ENCODE assay signal across 18 cellular contexts in genomic region chr7:124922200-124922599, GRCh38. TPM values are rescaled to one million over a fixed set of nuclear protein-coding genes. Genes with fewer than 3 reads are reported as not detected.
A peak's percentile ranks its signal among the peaks of the same experiment; 100 is the strongest.
DNase-seq lines count a peak whose midpoint lies in the region; ATAC-seq, FAIRE-seq and TF ChIP-seq lines count a peak whose summit lies in the region.
"Had no signal": no experiment of that assay in that cellular context is flagged by ENCODE, and none has a peak within 500 bp of the region (broad histone marks: within the 10 kb centered on the region; RNA-seq: fewer than 3 reads in every experiment).

No MANE protein-coding gene starts in this region.

- no peaks in the 10 kb centered on the region for H3K9me3 Mint-ChIP-seq in activated CD8-positive, alpha-beta T cell treated with anti-CD3 and anti-CD28 coated beads for 36 hours
- H3K9me3 Mint-ChIP-seq: CD8-positive, alpha-beta T cell; IgD-negative memory B cell had no signal

- H3K9ac ChIP-seq in Loucy (ENCODE audit: low read depth, low read length, poor library complexity, severe bottlenecking) = no peak overlapping the region
- H3K9ac ChIP-seq in GM12878 (ENCODE audit: control insufficient read depth, insufficient read depth, low read length) = no peak overlapping the region
- no peak overlapping the region for H3K9ac ChIP-seq in endothelial cell of umbilical vein (replicated peaks; ENCODE audit: extremely low read depth, insufficient read depth, low read length)
- H3K9ac ChIP-seq in smooth muscle cell (ENCODE audit: low read depth) = no peak overlapping the region
- H3K9ac ChIP-seq: BLaER1 treated with 17β-estradiol and CSF1 and Interleukin-3, amounts not matched to agents 10 nM and 100 nM; GM23248 had no signal

- H3K9me2 ChIP-seq in Loucy (replicated peaks; ENCODE audit: low read depth, low read length) = no peaks in the 10 kb centered on the region; the same call in 1 of the 2 replicates

- H2AFZ ChIP-seq in Loucy (ENCODE audit: low read length) (no peak overlapping the region), GM12878 (ENCODE audit: control insufficient read depth, low read depth, low read length) (no peak overlapping the region), endothelial cell of umbilical vein (ENCODE audit: low read depth, low read length) (no peak overlapping the region), smooth muscle cell (ENCODE audit: low read depth) (no peak overlapping the region)
- H2AFZ ChIP-seq: GM23248 had no signal

- SMC1A ChIA-PET in GM12878 (lab: Charles Lee; ENCODE audit: uncharacterized antibody, unreplicated experiment) = interaction anchor here (1.0 to 2.1 kb wide), 2 partner anchors 9 to 11 kb away, joined by 3 to 9 read pairs; no protein-coding TSS in a partner anchor

- H3K4me2 ChIP-seq in Loucy (ENCODE audit: low read depth, low read length, poor library complexity, severe bottlenecking) = peak overlapping the region; percentile 97
- H3K4me2 ChIP-seq in GM12878 (ENCODE audit: control insufficient read depth, insufficient read depth) = peak overlapping the region; percentile 13; the same call in 1 of the 2 replicates
- H3K4me2 ChIP-seq in endothelial cell of umbilical vein (ENCODE audit: insufficient read depth, low read length) = peak overlapping the region; percentile 36
- H3K4me2 ChIP-seq in smooth muscle cell = no peak overlapping the region
- H3K4me2 ChIP-seq: BLaER1 treated with 17β-estradiol and CSF1 and Interleukin-3, amounts not matched to agents 10 nM and 100 nM had no signal

- H3K4me3 Mint-ChIP-seq in activated CD8-positive, alpha-beta T cell treated with anti-CD3 and anti-CD28 coated beads for 36 hours = no peak overlapping the region
- H3K4me3 Mint-ChIP-seq: B cell; CD8-positive, alpha-beta T cell; IgD-negative memory B cell had no signal

- no peaks in the 10 kb centered on the region for H3K9me1 ChIP-seq in endothelial cell of umbilical vein (replicated peaks; ENCODE audit: control insufficient read depth, extremely low read depth, insufficient read depth, low read length)

- H3K36me3 ChIP-seq in HEK293 (ENCODE audit: control insufficient read depth in 2 of 2, insufficient read depth in 1 of 2, low read length in 2 of 2) (peaks cover 0 to 3% of the 10 kb centered on the region in 2 experiments; a peak in 1 of 3 replicates), Loucy (ENCODE audit: insufficient read depth, low read length) (peaks cover 9% of the 10 kb centered on the region; the same call in 1 of the 2 replicates), GM12878 (ENCODE audit: control insufficient read depth in 2 of 2, insufficient read depth in 2 of 2, low read length in 1 of 2) (peaks cover 0 to 3% of the 10 kb centered on the region in 2 experiments; a peak in 1 of 4 replicates), endothelial cell of umbilical vein (ENCODE audit: control insufficient read depth in 2 of 2, extremely low read depth in 1 of 2, insufficient read depth in 2 of 2, low read length in 2 of 2) (no peaks in the 10 kb centered on the region), smooth muscle cell (ENCODE audit: low read depth) (peaks cover 3% of the 10 kb centered on the region)
- H3K36me3 ChIP-seq: HAP-1 had no signal

- H3K27ac ChIP-seq in HEK293 (ENCODE audit: extremely low read depth, low read depth, low read length) = no peak overlapping the region
- H3K27ac ChIP-seq in GM12878 (ENCODE audit: control insufficient read depth, insufficient read depth) = no peak overlapping the region
- H3K27ac ChIP-seq in endothelial cell of umbilical vein (ENCODE audit: insufficient read depth, low read depth, low read length) = no peak overlapping the region
- no peak overlapping the region for H3K27ac ChIP-seq in smooth muscle cell (ENCODE audit: low read depth)
- H3K27ac ChIP-seq: BLaER1 treated with 17β-estradiol and CSF1 and Interleukin-3, amounts not matched to agents 10 nM and 100 nM; GM23248 had no signal

- H3F3A ChIP-seq in Loucy (ENCODE audit: low read depth) (no peaks in the 10 kb centered on the region; the same call in 1 of the 2 replicates), smooth muscle cell (ENCODE audit: low read depth) (no peaks in the 10 kb centered on the region)

- POLR2A ChIA-PET in HEK293 (lab: Yijun Ruan, JAX) (no interaction called here), GM12878 (lab: Charles Lee) (no interaction called here), endothelial cell of umbilical vein (lab: Charles Lee) (no interaction called here)
- POLR2A ChIA-PET in activated CD8-positive, alpha-beta T cell treated with anti-CD3 and anti-CD28 coated beads for 36 hours (lab: Charles Lee) = no interaction called here

- TF ChIP-seq CTCF in HEK293 (tag by site-specific recombination; IDR thresholded peaks at IDR 0.05) (no peak), Loucy (conservative IDR thresholded peaks at IDR 0.05; ENCODE audit: low read length) (no peak), GM12878 (IDR thresholded peaks at IDR 0.05 in 2 of 3, conservative IDR thresholded peaks at IDR 0.05 in 1 of 3; ENCODE audit: control insufficient read depth in 2 of 3, extremely low read depth in 1 of 3, insufficient read depth in 1 of 3, low read depth in 3 of 3, low read length in 3 of 3) (no peak), endothelial cell of umbilical vein (IDR thresholded peaks at IDR 0.05; ENCODE audit: extremely low read depth in 1 of 2, insufficient read depth in 1 of 2, low read depth in 1 of 2, low read length in 2 of 2) (no peak), smooth muscle cell (IDR thresholded peaks at IDR 0.05; ENCODE audit: borderline replicate concordance, insufficient read depth, poor library complexity, severe bottlenecking) (no peak)
- TF ChIP-seq CTCF in activated CD8-positive, alpha-beta T cell treated with anti-CD3 and anti-CD28 coated beads for 36 hours (IDR thresholded peaks at IDR 0.05) = no peak

- H3K9me3 ChIP-seq in HEK293 (ENCODE audit: control insufficient read depth, insufficient read depth, low read depth, low read length) (no peaks in the 10 kb centered on the region), Loucy (ENCODE audit: insufficient read depth, low read depth, low read length) (no peaks in the 10 kb centered on the region), GM12878 (replicated peaks; ENCODE audit: control insufficient read depth, insufficient read depth, low read length) (no peaks in the 10 kb centered on the region; the same call in 2 of the 3 replicates), endothelial cell of umbilical vein (replicated peaks; ENCODE audit: control insufficient read depth, insufficient read depth, low read length) (no peaks in the 10 kb centered on the region), smooth muscle cell (replicated peaks; ENCODE audit: low read depth) (no peaks in the 10 kb centered on the region)
- H3K9me3 ChIP-seq: BLaER1 treated with 17β-estradiol and CSF1 and Interleukin-3, amounts not matched to agents 10 nM and 100 nM; HAP-1 had no signal

- intact Hi-C loops in GM12878 (cut with micrococcal nuclease; ENCODE audit: unreplicated experiment) = loop anchor here (10.0 kb wide), 1 partner anchor 1367 kb away; the partner anchor contains the start of gene NDUFA5
- intact Hi-C loops in endothelial cell of umbilical vein (cut with micrococcal nuclease) = no loop called here
- intact Hi-C loops in activated CD8-positive, alpha-beta T cell treated with anti-CD3 and anti-CD28 coated beads for 36 hours (cut with micrococcal nuclease) = no loop called here

- H3K79me2 ChIP-seq in Loucy (ENCODE audit: insufficient read depth, low read length) (peaks cover 94% of the 10 kb centered on the region), GM12878 (ENCODE audit: control insufficient read depth, insufficient read depth, low read length) (peaks cover 73% of the 10 kb centered on the region), endothelial cell of umbilical vein (ENCODE audit: control insufficient read depth, insufficient read depth, low read length) (peaks cover 79% of the 10 kb centered on the region), smooth muscle cell (ENCODE audit: low read depth) (peaks cover 86% of the 10 kb centered on the region)

- no peak for FAIRE-seq in GM12878 (lab: Jason Lieb, UNC)
- FAIRE-seq in endothelial cell of umbilical vein (lab: Jason Lieb, UNC) = no peak
- FAIRE-seq: G401.6, GM12892, GM18507, HTR-8/SVneo had no signal

- H3K4me3 ChIP-seq in HEK293 (ENCODE audit: low read depth, low read length) = no peak overlapping the region
- H3K4me3 ChIP-seq in Loucy (ENCODE audit: low read length, poor library complexity, severe bottlenecking) = peak overlapping the region; percentile 87
- H3K4me3 ChIP-seq in GM12878 = no peak overlapping the region
- no peak overlapping the region for H3K4me3 ChIP-seq in endothelial cell of umbilical vein (replicated peaks in 1 of 3; ENCODE audit: insufficient read depth in 1 of 3, low read depth in 1 of 3, low read length in 3 of 3)
- no peak overlapping the region for H3K4me3 ChIP-seq in smooth muscle cell
- H3K4me3 ChIP-seq: BLaER1 treated with 17β-estradiol and CSF1 and Interleukin-3, amounts not matched to agents 10 nM and 100 nM; GM23248; HAP-1 had no signal

- H3K27me3 ChIP-seq in Loucy (ENCODE audit: insufficient read depth, low read length, poor library complexity, severe bottlenecking) (no peaks in the 10 kb centered on the region), GM12878 (replicated peaks in 1 of 2; ENCODE audit: control insufficient read depth in 2 of 2, insufficient read depth in 2 of 2, low read length in 1 of 2) (no peaks in the 10 kb centered on the region), endothelial cell of umbilical vein (ENCODE audit: control insufficient read depth in 2 of 2, insufficient read depth in 2 of 2, low read length in 2 of 2) (no peaks in the 10 kb centered on the region), smooth muscle cell (ENCODE audit: low read depth) (no peaks in the 10 kb centered on the region)
- H3K27me3 ChIP-seq: BLaER1 treated with 17β-estradiol and CSF1 and Interleukin-3, amounts not matched to agents 10 nM and 100 nM had no signal

- H3K27ac Mint-ChIP-seq in activated CD8-positive, alpha-beta T cell treated with anti-CD3 and anti-CD28 coated beads for 36 hours = no peak overlapping the region
- H3K27ac Mint-ChIP-seq: B cell; CD8-positive, alpha-beta T cell; IgD-negative memory B cell had no signal

- peaks cover 41% of the 10 kb centered on the region for H3K36me3 Mint-ChIP-seq in activated CD8-positive, alpha-beta T cell treated with anti-CD3 and anti-CD28 coated beads for 36 hours (ENCODE audit: low read depth)

- no peak for TF ChIP-seq RAD21 in GM12878 (IDR thresholded peaks at IDR 0.05; ENCODE audit: insufficient read depth, low read depth, low read length)

- H4K20me1 ChIP-seq in Loucy (ENCODE audit: insufficient read depth, low read length, poor library complexity, severe bottlenecking) = peaks cover 67% of the 10 kb centered on the region
- H4K20me1 ChIP-seq in GM12878 (ENCODE audit: control insufficient read depth, insufficient read depth) = no peaks in the 10 kb centered on the region
- H4K20me1 ChIP-seq in endothelial cell of umbilical vein (replicated peaks; ENCODE audit: control insufficient read depth, extremely low read depth, insufficient read depth, low read length) = no peaks in the 10 kb centered on the region
- H4K20me1 ChIP-seq in smooth muscle cell (ENCODE audit: low read depth) = peaks cover 64% of the 10 kb centered on the region

- dilution Hi-C loops in endothelial cell of umbilical vein (cut with MboI; ENCODE audit: extremely low pct_ligation_motif_present, low sequenced_read_pairs) = no loop called here

- TF ChIP-seq POLR2A in GM12878 (IDR thresholded peaks at IDR 0.05; ENCODE audit: low read depth, low read length) = no peak
- no peak for TF ChIP-seq POLR2A in endothelial cell of umbilical vein (IDR thresholded peaks at IDR 0.05; ENCODE audit: low read depth, low read length)

- H3K27me3 Mint-ChIP-seq in activated CD8-positive, alpha-beta T cell treated with anti-CD3 and anti-CD28 coated beads for 36 hours = no peaks in the 10 kb centered on the region
- H3K27me3 Mint-ChIP-seq: B cell, IgD-negative memory B cell had no signal

- CTCF ChIA-PET in HEK293 (lab: Yijun Ruan, JAX) = no interaction called here
- CTCF ChIA-PET in GM12878 (lab: Yijun Ruan, JAX) = no interaction called here
- CTCF ChIA-PET in endothelial cell of umbilical vein (lab: Charles Lee) = no interaction called here
- CTCF ChIA-PET in activated CD8-positive, alpha-beta T cell treated with anti-CD3 and anti-CD28 coated beads for 36 hours (lab: Charles Lee) = no interaction called here

- no peaks in the 10 kb centered on the region for H3K4me1 ChIP-seq in HEK293 (ENCODE audit: control insufficient read depth, insufficient read depth, low read length)
- H3K4me1 ChIP-seq in Loucy (ENCODE audit: insufficient read depth, low read length, poor library complexity, severe bottlenecking) = peaks cover 48% of the 10 kb centered on the region
- H3K4me1 ChIP-seq in GM12878 (ENCODE audit: control insufficient read depth, insufficient read depth, low read length) = no peaks in the 10 kb centered on the region; the same call in 1 of the 2 replicates
- H3K4me1 ChIP-seq in endothelial cell of umbilical vein (ENCODE audit: control insufficient read depth, extremely low read depth, insufficient read depth, low read length) = peaks cover 14% of the 10 kb centered on the region
- H3K4me1 ChIP-seq in smooth muscle cell (ENCODE audit: low read depth) = no peaks in the 10 kb centered on the region
- H3K4me1 ChIP-seq: HAP-1 had no signal

- H3K4me1 Mint-ChIP-seq in activated CD8-positive, alpha-beta T cell treated with anti-CD3 and anti-CD28 coated beads for 36 hours (ENCODE audit: low read depth) = peaks cover 50% of the 10 kb centered on the region

- RAD21 ChIA-PET in GM12878 (lab: Charles Lee; ENCODE audit: unreplicated experiment) = no interaction called here

- ATAC-seq in GM12878 (no peak), HG03175 (IDR thresholded peaks at IDR 0.05; ENCODE audit: unreplicated experiment) (no peak), HG03097 (IDR thresholded peaks at IDR 0.05; ENCODE audit: low FRiP score, unreplicated experiment) (no peak)
- ATAC-seq in activated CD8-positive, alpha-beta T cell treated with anti-CD3 and anti-CD28 coated beads for 36 hours = no peak
- ATAC-seq: CD8-positive, alpha-beta T cell had no signal

- TF ChIP-seq EP300 in GM12878 (IDR thresholded peaks at IDR 0.05; ENCODE audit: borderline replicate concordance in 1 of 2, control insufficient read depth in 1 of 2, low read depth in 2 of 2, low read length in 2 of 2) = no peak

- BruUV-seq in GM12878 (replicated peaks; lab: Mats Ljungman, UMichigan) = no TSS peak
- no TSS peak for BruUV-seq in endothelial cell of umbilical vein (replicated peaks; lab: Mats Ljungman, UMichigan)

- DNase-seq in GM12878 (ENCODE audit: low read depth, low spot score) = no peak
- peak; percentile 23 for DNase-seq in endothelial cell of umbilical vein (ENCODE audit: low read depth, low spot score)
- DNase-seq in activated CD8-positive, alpha-beta T cell treated with anti-CD3 and anti-CD28 coated beads for 36 hours = no peak
- no peak for DNase-seq in smooth muscle cell (lab: John Stamatoyannopoulos, UW; ENCODE audit: unreplicated experiment)
- DNase-seq: CD8-positive, alpha-beta T cell; GM23248 had no signal

- in situ Hi-C loops in GM12878 (cut with MboI) = no loop called here

RNA-seq across cellular contexts. Expression of gene POT1, which starts 7.4 kb away (rescaled TPM):
- total RNA-seq in GM12878 (2013; cell fraction: nucleolus; rRNA removed) = 123 and 142 TPM in 2 replicates
- total RNA-seq in GM12878 (2014; rRNA removed) = 39.4 and 60.4 TPM in 2 replicates
- 49.9 and 51.9 TPM in 2 replicates for total RNA-seq in GM12878 (2014; rRNA removed; fragmentation: Illumina TruSeq; extraction: Trizol)
- 28.1 and 31.1 TPM in 2 replicates for total RNA-seq in GM12878 (2021)
- polyA plus RNA-seq in GM12878 (2011; ENCODE audit: low read depth) = 14.6 TPM
- polyA plus RNA-seq in GM12878 (2011; rRNA removed) = 87.0 and 133 TPM in 2 replicates
- 26.7 and 27.1 TPM in 2 replicates for polyA plus RNA-seq in GM12878 (2011; cell fraction: cytosol; rRNA removed)
- 47.1 and 62.6 TPM in 2 replicates for polyA plus RNA-seq in GM12878 (2011; cell fraction: nucleus; rRNA removed)
- polyA plus RNA-seq in GM12878 (2012) = 19.0 and 28.5 TPM in 2 replicates
- polyA plus RNA-seq in GM12878 (2014; fragmentation: Illumina TruSeq; extraction: Trizol) = 45.2 and 66.9 TPM in 2 replicates
- polyA plus RNA-seq in GM12878 (2014; fragmentation: Nextera tagmentation; extraction: Ambion mirVana) = 10 to 100 TPM; 16.3 to 17.1 TPM
- 24.6 and 37.8 TPM in 2 replicates for polyA plus RNA-seq in GM12878 (2014; rRNA removed)
- polyA plus RNA-seq in GM12878 (2016; fragmentation: Nextera tagmentation; extraction: Ambion mirVana) = 10 to 100 TPM; 21.1 to 30.1 TPM
- 113 and 177 TPM in 2 replicates for polyA minus RNA-seq in GM12878 (2011; rRNA and poly(A)+ RNA removed)
- polyA minus RNA-seq in GM12878 (2011; cell fraction: cytosol; rRNA and poly(A)+ RNA removed) = 26.0 and 28.9 TPM in 2 replicates
- 101 and 127 TPM in 2 replicates for polyA minus RNA-seq in GM12878 (2011; cell fraction: nucleus; rRNA and poly(A)+ RNA removed)
- 21.8 and 22.4 TPM in 2 replicates for total RNA-seq in endothelial cell of umbilical vein
- polyA plus RNA-seq in endothelial cell of umbilical vein = 9.5 and 11.1 TPM in 2 replicates
- polyA plus RNA-seq in endothelial cell of umbilical vein (2011; cell fraction: cytosol; rRNA removed) = 11.7 and 14.6 TPM in 2 replicates
- 38.3 and 46.3 TPM in 2 replicates for polyA plus RNA-seq in endothelial cell of umbilical vein (2011; cell fraction: nucleus; rRNA removed)
- polyA plus RNA-seq in endothelial cell of umbilical vein (2012) = 15.2 and 18.5 TPM in 2 replicates
- polyA minus RNA-seq in endothelial cell of umbilical vein = 44.4 and 54.1 TPM in 2 replicates
- polyA minus RNA-seq in endothelial cell of umbilical vein (2011; cell fraction: cytosol; rRNA and poly(A)+ RNA removed) = 29.0 TPM
- 97.7 and 138 TPM in 2 replicates for polyA minus RNA-seq in endothelial cell of umbilical vein (2011; cell fraction: nucleus; rRNA and poly(A)+ RNA removed)
- total RNA-seq in activated CD8-positive, alpha-beta T cell treated with anti-CD3 and anti-CD28 coated beads for 36 hours = 10 to 100 TPM; 31.4 to 32.8 TPM
- 33.3 and 35.5 TPM in 2 replicates for total RNA-seq in smooth muscle cell
- polyA plus RNA-seq in smooth muscle cell = 12.2 and 16.9 TPM in 2 replicates
